ENCODE assay signal across 19 cellular contexts in the genomic region with DNA sequence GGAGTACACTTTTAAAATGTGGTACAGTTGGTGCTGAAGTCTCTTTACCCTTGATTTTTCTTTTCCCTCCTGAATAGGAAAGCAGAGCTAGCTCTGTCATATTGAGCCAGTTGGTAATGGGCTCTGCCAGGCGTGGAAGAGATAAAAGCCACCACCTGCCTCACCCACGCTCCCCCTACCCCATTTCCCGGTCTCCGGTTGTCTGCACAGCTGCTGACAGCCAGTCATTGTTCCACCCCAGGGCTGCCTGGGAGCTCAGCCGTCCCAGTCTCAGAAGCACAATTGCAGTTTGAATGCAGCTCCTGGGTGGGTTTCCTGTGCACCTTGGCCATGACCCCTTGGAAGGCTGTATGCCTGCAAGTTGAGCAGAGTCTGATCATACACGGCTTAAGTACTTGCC.
DNase-seq lines count a peak whose midpoint lies in the region; ATAC-seq and TF ChIP-seq lines count a peak whose summit lies in the region.
"Had no signal": no experiment of that assay in that cellular context is flagged by ENCODE, and none has a peak within 500 bp of the region (broad histone marks: within the 10 kb centered on the region; RNA-seq: fewer than 3 reads in every experiment).

No MANE protein-coding gene starts in this region.

- H3K9me3 ChIP-seq in BLaER1 (peaks cover 5% of the 10 kb centered on the region), vagina (no peaks in the 10 kb centered on the region), thyroid gland (no peaks in the 10 kb centered on the region)
- H3K9me3 ChIP-seq: esophagus squamous epithelium, transverse colon had no signal

- H3K4me1 Mint-ChIP-seq in glutamatergic neuron (ENCODE audit: low read depth, unreplicated experiment), result peaks cover 21% of the 10 kb centered on the region
- no peaks in the 10 kb centered on the region for H3K4me1 Mint-ChIP-seq in natural killer cell treated with Interleukin-12 subunit alpha and Interleukin-12 subunit beta and Interleukin-15 and Interleukin-18, amount 100 ng/mL, for 72 hours (ENCODE audit: low read depth in 2 of 2)
- H3K4me1 Mint-ChIP-seq: naive thymus-derived CD4-positive, alpha-beta T cell; stimulated activated naive B cell treated with anti-CD40 and anti-IgM and Interleukin-4, amounts not matched to agents 10 μg/mL and 1 μg/mL and 100 μg/mL, for 72 hours had no signal

- H3K27me3 ChIP-seq in BLaER1 (no peaks in the 10 kb centered on the region), vagina (no peaks in the 10 kb centered on the region), thyroid gland (no peaks in the 10 kb centered on the region)
- H3K27me3 ChIP-seq: esophagus squamous epithelium, transverse colon had no signal

- H3K4me3 ChIP-seq in BLaER1 (no peak overlapping the region), vagina (no peak overlapping the region), thyroid gland (replicated peaks in 1 of 3) (no peak overlapping the region)
- H3K4me3 ChIP-seq: esophagus squamous epithelium, transverse colon had no signal

- H3K4me3 Mint-ChIP-seq in glutamatergic neuron (ENCODE audit: unreplicated experiment), result peak overlapping the region; percentile 33
- no peak overlapping the region for H3K4me3 Mint-ChIP-seq in natural killer cell treated with Interleukin-12 subunit alpha and Interleukin-12 subunit beta and Interleukin-15 and Interleukin-18, amount 100 ng/mL, for 72 hours
- H3K4me3 Mint-ChIP-seq: CD4-positive, alpha-beta T cell; naive thymus-derived CD4-positive, alpha-beta T cell; stimulated activated naive B cell treated with anti-CD40 and anti-IgM and Interleukin-4, amounts not matched to agents 10 μg/mL and 1 μg/mL and 100 μg/mL, for 72 hours had no signal

- no peaks in the 10 kb centered on the region for H4K20me1 ChIP-seq in BLaER1

- no peak for TF ChIP-seq POLR2A in vagina (IDR thresholded peaks at IDR 0.05)
- TF ChIP-seq POLR2A in thyroid gland (IDR thresholded peaks at IDR 0.05), result no peak

- H3K36me3 Mint-ChIP-seq in glutamatergic neuron (ENCODE audit: unreplicated experiment), result no peaks in the 10 kb centered on the region
- H3K36me3 Mint-ChIP-seq in natural killer cell treated with Interleukin-12 subunit alpha and Interleukin-12 subunit beta and Interleukin-15 and Interleukin-18, amount 100 ng/mL, for 72 hours, result no peaks in the 10 kb centered on the region
- H3K36me3 Mint-ChIP-seq: naive thymus-derived CD4-positive, alpha-beta T cell; stimulated activated naive B cell treated with anti-CD40 and anti-IgM and Interleukin-4, amounts not matched to agents 10 μg/mL and 1 μg/mL and 100 μg/mL, for 72 hours had no signal

- H3K4me1 ChIP-seq in BLaER1 (peaks cover 25% of the 10 kb centered on the region), vagina (no peaks in the 10 kb centered on the region), thyroid gland (peaks cover 8 to 9% of the 10 kb centered on the region in 2 donors)
- H3K4me1 ChIP-seq: esophagus squamous epithelium had no signal

- intact Hi-C loops in vagina (cut with DNase I) (no loop called here), thyroid gland (cut with DNase I) (no loop called here)

- H3K36me3 ChIP-seq in BLaER1 (no peaks in the 10 kb centered on the region), vagina (no peaks in the 10 kb centered on the region), thyroid gland (no peaks in the 10 kb centered on the region)
- H3K36me3 ChIP-seq: esophagus squamous epithelium, transverse colon had no signal

- H3K9ac ChIP-seq in BLaER1, result 0 out of 2 replicates have a peak overlapping the region, but pooled peaks have one; percentile 23

- H3K27ac ChIP-seq in BLaER1 (peak overlapping the region; percentile 69), vagina (no peak overlapping the region), thyroid gland (no peak overlapping the region)
- H3K27ac ChIP-seq: esophagus squamous epithelium, transverse colon had no signal

- WGBS in thyroid gland, 2 donors, result 74 to 86% methylated on average over 6 of the region's 6 CpGs

- ATAC-seq in natural killer cell treated with Interleukin-12 subunit alpha and Interleukin-12 subunit beta and Interleukin-15 and Interleukin-18, amount 100 ng/mL, for 72 hours, result no peak
- ATAC-seq: naive thymus-derived CD4-positive, alpha-beta T cell; stimulated activated naive B cell treated with anti-CD40 and anti-IgM and Interleukin-4, amounts not matched to agents 10 μg/mL and 1 μg/mL and 100 μg/mL, for 72 hours had no signal

- TF ChIP-seq CTCF in glutamatergic neuron (IDR thresholded peaks at IDR 0.05; ENCODE audit: partially characterized antibody, unreplicated experiment) (no peak), vagina (IDR thresholded peaks at IDR 0.05) (no peak), thyroid gland (IDR thresholded peaks at IDR 0.05) (no peak)

- peaks cover 4% of the 10 kb centered on the region for H3K9me3 Mint-ChIP-seq in glutamatergic neuron (ENCODE audit: unreplicated experiment)
- peaks cover 7% of the 10 kb centered on the region for H3K9me3 Mint-ChIP-seq in natural killer cell treated with Interleukin-12 subunit alpha and Interleukin-12 subunit beta and Interleukin-15 and Interleukin-18, amount 100 ng/mL, for 72 hours
- H3K9me3 Mint-ChIP-seq: CD4-positive, alpha-beta T cell; stimulated activated naive B cell treated with anti-CD40 and anti-IgM and Interleukin-4, amounts not matched to agents 10 μg/mL and 1 μg/mL and 100 μg/mL, for 72 hours had no signal

- peak overlapping the region; percentile 75 for H3K27ac Mint-ChIP-seq in glutamatergic neuron (ENCODE audit: unreplicated experiment)
- no peak overlapping the region for H3K27ac Mint-ChIP-seq in natural killer cell treated with Interleukin-12 subunit alpha and Interleukin-12 subunit beta and Interleukin-15 and Interleukin-18, amount 100 ng/mL, for 72 hours
- H3K27ac Mint-ChIP-seq: CD4-positive, alpha-beta T cell; naive thymus-derived CD4-positive, alpha-beta T cell; stimulated activated naive B cell treated with anti-CD40 and anti-IgM and Interleukin-4, amounts not matched to agents 10 μg/mL and 1 μg/mL and 100 μg/mL, for 72 hours had no signal

- peak; percentile 28 for DNase-seq in NCI-H128 (lab: John Stamatoyannopoulos, UW; ENCODE audit: unreplicated experiment)
- peak; percentile 89 for DNase-seq in NCI-H345 (lab: John Stamatoyannopoulos, UW)
- peak; percentile 61 for DNase-seq in glutamatergic neuron
- DNase-seq in vagina (ENCODE audit: extremely low spot score in 2 of 2), result no peak
- DNase-seq in thyroid gland, result no peak
- DNase-seq in iPS-NIHi7 (ENCODE audit: extremely low spot score), result no peak
- DNase-seq in natural killer cell treated with Interleukin-12 subunit alpha and Interleukin-12 subunit beta and Interleukin-15 and Interleukin-18, amount 100 ng/mL, for 72 hours (ENCODE audit: low spot score), result no peak
- DNase-seq: activated CD8-positive, alpha-beta memory T cell treated with anti-CD3 and anti-CD28 coated beads, Interleukin-2, amount 50 U/mL, for 4 hours; activated gamma-delta T cell treated with Interleukin-2 at 50 U/mL for 16 hours; amniotic stem cell; caudate nucleus; CD4-positive, alpha-beta T cell; esophagus squamous epithelium; naive thymus-derived CD4-positive, alpha-beta T cell; Right ventricle myocardium superior; stimulated activated CD4-positive, alpha-beta T cell treated with anti-CD3 and anti-CD28 coated beads, Interleukin-12 subunit alpha, Interleukin-12 subunit beta, amount 100 ng/mL, for 4 hours; stimulated activated naive B cell treated with anti-CD40 and anti-IgM and Interleukin-4, amounts not matched to agents 10 μg/mL and 1 μg/mL and 100 μg/mL, for 72 hours; transverse colon had no signal

- peak overlapping the region; percentile 61 for H3K4me2 ChIP-seq in BLaER1

- H3K27me3 Mint-ChIP-seq in glutamatergic neuron (ENCODE audit: unreplicated experiment), result no peaks in the 10 kb centered on the region
- no peaks in the 10 kb centered on the region for H3K27me3 Mint-ChIP-seq in natural killer cell treated with Interleukin-12 subunit alpha and Interleukin-12 subunit beta and Interleukin-15 and Interleukin-18, amount 100 ng/mL, for 72 hours
- H3K27me3 Mint-ChIP-seq: CD4-positive, alpha-beta T cell; naive thymus-derived CD4-positive, alpha-beta T cell; stimulated activated naive B cell treated with anti-CD40 and anti-IgM and Interleukin-4, amounts not matched to agents 10 μg/mL and 1 μg/mL and 100 μg/mL, for 72 hours had no signal

Comparison
In these comparisons a context has a peak if more than half of its experiments do, and no peak if none do; other contexts are left out.
1. DNase-seq: peak in NCI-H128 (single experiment), NCI-H345 (single experiment) and glutamatergic neuron (single experiment); none in vagina (0 of 2), thyroid gland (0 of 2), iPS-NIHi7 (single experiment) and natural killer cell treated with Interleukin-12 subunit alpha and Interleukin-12 subunit beta and Interleukin-15 and Interleukin-18, amount 100 ng/mL, for 72 hours (single experiment).